12 cellular contexts compared by ENCODE assay signal in genomic region chr9:36141761-36142160, GRCh38. TPM values are rescaled to one million over a fixed set of nuclear protein-coding genes. Genes with fewer than 3 reads are reported as not detected.
DNase-seq lines count a peak whose midpoint lies in the region; ATAC-seq and TF ChIP-seq lines count a peak whose summit lies in the region.
"Had no signal": no experiment of that assay in that cellular context is flagged by ENCODE, and none has a peak within 500 bp of the region (broad histone marks: within the 10 kb centered on the region; RNA-seq: fewer than 3 reads in every experiment).

No MANE protein-coding gene starts in this region.

- WGBS in spleen, 5 donors, result 86 to 94% (median 88%) methylated on average over 7 of the region's 7 CpGs

- H3K27me3 ChIP-seq in CD4-positive, alpha-beta T cell (ENCODE audit: control insufficient read depth, insufficient read depth, low read length), result no peaks in the 10 kb centered on the region
- H3K27me3 ChIP-seq in lower lobe of right lung (ENCODE audit: low read depth) (no peaks in the 10 kb centered on the region), spleen (replicated peaks in 1 of 7) (no peaks in the 10 kb centered on the region), osteoblast (ENCODE audit: insufficient read depth, low read length) (no peaks in the 10 kb centered on the region)

- no peak overlapping the region for H2AFZ ChIP-seq in osteoblast (ENCODE audit: low read length)

- peaks cover 6% of the 10 kb centered on the region for H4K20me1 ChIP-seq in osteoblast (ENCODE audit: insufficient read depth, low read length)

- H3K27ac ChIP-seq in CD4-positive, alpha-beta T cell (ENCODE audit: low read depth, low read length), result no peak overlapping the region
- H3K27ac ChIP-seq in lower lobe of right lung, result peak overlapping the region; percentile 89
- H3K27ac ChIP-seq in spleen, result peak overlapping the region; percentile 74 to 95 (median 90)
- H3K27ac ChIP-seq in osteoblast (ENCODE audit: low read depth, low read length), result no peak overlapping the region

- peaks cover 7% of the 10 kb centered on the region for H3K9me3 Mint-ChIP-seq in CD4-positive, alpha-beta T cell
- H3K9me3 Mint-ChIP-seq in T-cell, result peaks cover 6 to 13% (median 11%) of the 10 kb centered on the region in 3 donors

- H3K4me3 Mint-ChIP-seq in CD4-positive, alpha-beta T cell, result peak overlapping the region; percentile 64
- H3K4me3 Mint-ChIP-seq in T-cell, result peak overlapping the region; percentile 49 to 88 (median 51)

- intact Hi-C loops in CD4-positive, alpha-beta T cell (cut with DNase I, micrococcal nuclease), result no loop called here
- intact Hi-C loops in lower lobe of right lung (cut with DNase I) (no loop called here), spleen (cut with DNase I; ENCODE audit: low total_unique reads) (no loop called here)

- no peak for DNase-seq in CD4-positive, alpha-beta T cell
- DNase-seq in T-cell, result no peak
- no peak for DNase-seq in lower lobe of right lung
- peak; percentile 63 for DNase-seq in spleen
- DNase-seq in SKM-1 treated with dmso at 0.1 percent for 144 hours (lab: John Stamatoyannopoulos, UW; ENCODE audit: unreplicated experiment), result no peak
- DNase-seq in cerebellar nuclear complex (lab: John Stamatoyannopoulos, UW), result no peak
- DNase-seq in osteoblast (ENCODE audit: insufficient read length, low spot score, missing footprints), result no peak
- DNase-seq: Caco-2, esophagus squamous epithelium, NCI-H2081, SIG-M5 had no signal

- H3K4me3 ChIP-seq in lower lobe of right lung (no peak overlapping the region), spleen (peak overlapping the region in 1 of 8 donors; percentile 67), osteoblast (ENCODE audit: insufficient read depth, low read length) (no peak overlapping the region)

- H3K9me3 ChIP-seq in CD4-positive, alpha-beta T cell (ENCODE audit: control insufficient read depth, low read length), result peaks cover 7% of the 10 kb centered on the region
- H3K9me3 ChIP-seq in lower lobe of right lung, result no peaks in the 10 kb centered on the region
- peaks cover 0 to 9% (median 0%) of the 10 kb centered on the region in 8 donors for H3K9me3 ChIP-seq in spleen
- no peaks in the 10 kb centered on the region for H3K9me3 ChIP-seq in osteoblast (ENCODE audit: low read depth, low read length)

- H3K4me1 Mint-ChIP-seq in CD4-positive, alpha-beta T cell (ENCODE audit: low read depth), result peaks cover 96% of the 10 kb centered on the region
- peaks cover 95 to 98% (median 96%) of the 10 kb centered on the region in 3 donors for H3K4me1 Mint-ChIP-seq in T-cell

- POLR2A ChIA-PET in CD4-positive, alpha-beta T cell (lab: Charles Lee), result interaction anchor here (0.6 to 2.0 kb wide), 3 partner anchors 10 to 49 kb away, joined by 4 to 11 read pairs (median 4); partner anchors contain the start of gene CLTA
- POLR2A ChIA-PET in T-cell (lab: Charles Lee), result interaction anchor here in 1 of 2 donors (0.9 kb wide), 1 partner anchor 13 kb away, joined by 3 read pairs; no protein-coding TSS in a partner anchor

- TF ChIP-seq POLR2A in spleen (IDR thresholded peaks at IDR 0.05), result no peak

- peak overlapping the region; percentile 98 for H3K27ac Mint-ChIP-seq in CD4-positive, alpha-beta T cell
- H3K27ac Mint-ChIP-seq in T-cell, result peak overlapping the region; percentile 99

- no peak for TF ChIP-seq CTCF in CD4-positive, alpha-beta T cell (IDR thresholded peaks at IDR 0.05)
- TF ChIP-seq CTCF in lower lobe of right lung (IDR thresholded peaks at IDR 0.05) (no peak), spleen (IDR thresholded peaks at IDR 0.05 in 8 of 11, conservative IDR thresholded peaks at IDR 0.05 in 3 of 11) (no peak), osteoblast (IDR thresholded peaks at IDR 0.05; ENCODE audit: extremely low read depth, low read depth, low read length) (no peak)

- ATAC-seq in CD4-positive, alpha-beta T cell (ENCODE audit: poor library complexity), result no peak
- ATAC-seq in T-cell (replicated peaks in 1 of 4), result no peak
- ATAC-seq in lower lobe of right lung, result no peak

- H3K36me3 Mint-ChIP-seq in CD4-positive, alpha-beta T cell (ENCODE audit: low read depth), result peaks cover 32% of the 10 kb centered on the region
- H3K36me3 Mint-ChIP-seq in T-cell, result peaks cover 14% of the 10 kb centered on the region

- H3K4me1 ChIP-seq in lower lobe of right lung (peaks cover 84% of the 10 kb centered on the region), spleen (peaks cover 57 to 100% (median 87%) of the 10 kb centered on the region in 6 donors), osteoblast (ENCODE audit: insufficient read depth, low read length) (peaks cover 15% of the 10 kb centered on the region)

- H3K79me2 ChIP-seq in osteoblast (ENCODE audit: insufficient read depth, low read length), result peaks cover 56% of the 10 kb centered on the region

- no peaks in the 10 kb centered on the region for H3K36me3 ChIP-seq in lower lobe of right lung
- peaks cover 0 to 12% (median 0%) of the 10 kb centered on the region in 6 donors for H3K36me3 ChIP-seq in spleen
- H3K36me3 ChIP-seq in osteoblast (ENCODE audit: insufficient read depth, low read length), result peaks cover 9% of the 10 kb centered on the region
- H3K36me3 ChIP-seq: esophagus squamous epithelium had no signal

- H3K4me2 ChIP-seq in osteoblast (ENCODE audit: insufficient read depth, low read length), result no peak overlapping the region

- no peaks in the 10 kb centered on the region for H3K27me3 Mint-ChIP-seq in CD4-positive, alpha-beta T cell
- no peaks in the 10 kb centered on the region for H3K27me3 Mint-ChIP-seq in T-cell

- CTCF ChIA-PET in CD4-positive, alpha-beta T cell (lab: Charles Lee), result interaction anchor here (6.4 kb wide), 1 partner anchor 24 kb away, joined by 33 read pairs; no protein-coding TSS in a partner anchor
- CTCF ChIA-PET in T-cell (lab: Charles Lee), result interaction anchor here in 1 of 2 donors (1.4 kb wide), 1 partner anchor 39 kb away, joined by 3 read pairs; no protein-coding TSS in a partner anchor

RNA-seq across cellular contexts. Expression of gene GLIPR2, which starts 5.2 kb away (rescaled TPM):
- total RNA-seq in CD4-positive, alpha-beta T cell, result 10 to 100 TPM; 13.6 to 13.7 TPM
- 10 to 100 TPM; 25.6 to 37.8 (median 28.7) TPM for total RNA-seq in T-cell
- 108 TPM for total RNA-seq in lower lobe of right lung
- total RNA-seq in spleen, result 10 to 100 TPM; 25.4 to 72.1 (median 42.1) TPM
- polyA plus RNA-seq in spleen, result 10 to 100 TPM; 25.2 to 37.5 (median 30.3) TPM
- total RNA-seq in osteoblast, result 33.3 and 38.4 TPM in 2 replicates

RNA-seq across cellular contexts. Expression of gene CCIN, which starts 27.4 kb away (rescaled TPM):
- under 1 TPM; 0.22 to 0.36 TPM for total RNA-seq in CD4-positive, alpha-beta T cell
- total RNA-seq in T-cell, result under 1 TPM in 3 of 5 donors, not detected in 2; 0.13 to 0.84 (median 0.68) TPM
- total RNA-seq in lower lobe of right lung, result 0.18 TPM
- total RNA-seq in spleen, result 1 to 10 TPM in 1 of 7 donors, under 1 TPM in 3, not detected in 3; 0.13 to 1.0 (median 0.46) TPM
- polyA plus RNA-seq in spleen, result under 1 TPM; 0.03 to 0.09 (median 0.03) TPM
- total RNA-seq in osteoblast, result 1.2 and 2.2 TPM in 2 replicates
- total RNA-seq: Caco-2, lower leg skin had no signal

RNA-seq across cellular contexts. Expression of gene CLTA, which starts 49.0 kb away (rescaled TPM):
- 10 to 100 TPM; 32.0 to 32.8 TPM for total RNA-seq in CD4-positive, alpha-beta T cell
- total RNA-seq in T-cell, result 10 to 100 TPM; 40.2 to 79.0 (median 70.0) TPM
- 177 TPM for total RNA-seq in lower lobe of right lung
- total RNA-seq in spleen, result 100 to 1,000 TPM; 122 to 166 (median 140) TPM
- 100 to 1,000 TPM in 2 of 3 donors, 10 to 100 TPM in 1; 92.0 to 176 (median 133) TPM for polyA plus RNA-seq in spleen
- total RNA-seq in osteoblast, result 253 and 262 TPM in 2 replicates

Comparison
In these comparisons a context has a peak if more than half of its experiments do, and no peak if none do; other contexts are left out.
1. H3K27ac ChIP-seq: peak in lower lobe of right lung (single experiment) and spleen (8 of 8); none in CD4-positive, alpha-beta T cell (single experiment) and osteoblast (single experiment).